32 cellular contexts compared by ENCODE assay signal in genomic region chr5:124240732-124241131, GRCh38.
DNase-seq lines count a peak whose midpoint lies in the region; ATAC-seq and TF ChIP-seq lines count a peak whose summit lies in the region.
"Had no signal": no experiment of that assay in that cellular context is flagged by ENCODE, and none has a peak within 500 bp of the region (broad histone marks: within the 10 kb centered on the region; RNA-seq: fewer than 3 reads in every experiment).

No MANE protein-coding gene starts in this region.

- WGBS in heart left ventricle, 4 donors, result 65 to 74% (median 71%) methylated on average over 1 of the region's 1 CpG

- H3K4me1 ChIP-seq in heart left ventricle (peaks cover 0 to 11% (median 4%) of the 10 kb centered on the region in 12 donors), DND-41 (ENCODE audit: insufficient read depth, low read length) (peaks cover 13% of the 10 kb centered on the region), neural progenitor cell (peaks cover 7% of the 10 kb centered on the region)
- H3K4me1 ChIP-seq: A549; BLaER1; BLaER1 treated with 17β-estradiol and CSF1 and Interleukin-3, amounts not matched to agents 10 nM and 100 nM; Caco-2 had no signal

- intact Hi-C loops in left cardiac atrium (cut with DNase I), result no loop called here
- intact Hi-C loops in heart left ventricle (cut with DNase I), result no loop called here

- no peak overlapping the region for H3K4me2 ChIP-seq in DND-41 (ENCODE audit: insufficient read depth, low read length)
- no peak overlapping the region for H3K4me2 ChIP-seq in neural progenitor cell
- H3K4me2 ChIP-seq: A549; BLaER1; BLaER1 treated with 17β-estradiol and CSF1 and Interleukin-3, amounts not matched to agents 10 nM and 100 nM had no signal

- H3K79me2 ChIP-seq in DND-41 (ENCODE audit: insufficient read depth, low read length) (no peaks in the 10 kb centered on the region), neural progenitor cell (ENCODE audit: low read depth) (no peaks in the 10 kb centered on the region)

- no peaks in the 10 kb centered on the region for H3K27me3 ChIP-seq in heart left ventricle
- H3K27me3 ChIP-seq in DND-41 (ENCODE audit: insufficient read depth, low read length, poor library complexity), result no peaks in the 10 kb centered on the region
- H3K27me3 ChIP-seq in neural progenitor cell, result no peaks in the 10 kb centered on the region
- H3K27me3 ChIP-seq: BE2C; BLaER1; BLaER1 treated with 17β-estradiol and CSF1 and Interleukin-3, amounts not matched to agents 10 nM and 100 nM had no signal

- no peak overlapping the region for H3K4me3 ChIP-seq in heart left ventricle
- no peak overlapping the region for H3K4me3 ChIP-seq in DND-41 (ENCODE audit: low read depth in 1 of 2, low read length in 2 of 2)
- H3K4me3 ChIP-seq in neural progenitor cell, result no peak overlapping the region
- H3K4me3 ChIP-seq: A549; BLaER1; BLaER1 treated with 17β-estradiol and CSF1 and Interleukin-3, amounts not matched to agents 10 nM and 100 nM had no signal

- H3K27me3 Mint-ChIP-seq in neural progenitor cell (ENCODE audit: insufficient read depth, low read depth), result no peaks in the 10 kb centered on the region
- H3K27me3 Mint-ChIP-seq: B cell; CD4-positive, alpha-beta memory T cell; CD4-positive, alpha-beta T cell; CD4-positive, CD25-positive, alpha-beta regulatory T cell had no signal

- H3K36me3 Mint-ChIP-seq in neural progenitor cell, result peaks cover 3% of the 10 kb centered on the region
- H3K36me3 Mint-ChIP-seq in stimulated activated effector memory CD8-positive, alpha-beta T cell treated with anti-CD3 and anti-CD28 coated beads, Interleukin-12 subunit alpha, Interleukin-12 subunit beta, amount 100 ng/mL, for 72 hours, result no peaks in the 10 kb centered on the region
- H3K36me3 Mint-ChIP-seq: CD14-positive monocyte; CD4-positive, CD25-positive, alpha-beta regulatory T cell; CD8-positive, alpha-beta T cell had no signal

- H3K27ac Mint-ChIP-seq in neural progenitor cell, result peak overlapping the region; percentile 3
- H3K27ac Mint-ChIP-seq in stimulated activated effector memory CD8-positive, alpha-beta T cell treated with anti-CD3 and anti-CD28 coated beads, Interleukin-12 subunit alpha, Interleukin-12 subunit beta, amount 100 ng/mL, for 72 hours, result no peak overlapping the region
- H3K27ac Mint-ChIP-seq: B cell; CD14-positive monocyte; CD4-positive, alpha-beta memory T cell; CD4-positive, alpha-beta T cell; CD4-positive, CD25-positive, alpha-beta regulatory T cell; CD8-positive, alpha-beta memory T cell; CD8-positive, alpha-beta T cell had no signal

- H2AFZ ChIP-seq in DND-41 (ENCODE audit: low read depth, low read length), result peak overlapping the region; percentile 25; the same call in 1 of the 2 replicates
- no peak overlapping the region for H2AFZ ChIP-seq in neural progenitor cell (replicated peaks)

- TF ChIP-seq POLR2A in heart left ventricle (IDR thresholded peaks at IDR 0.05), result no peak

- DNase-seq in left cardiac atrium (no peak), heart left ventricle (no peak), DND-41 (no peak), neural progenitor cell (ENCODE audit: low spot score) (no peak), NOMO-1 (lab: John Stamatoyannopoulos, UW; ENCODE audit: unreplicated experiment in 2 of 2) (no peak)
- no peak for DNase-seq in stimulated activated effector memory CD8-positive, alpha-beta T cell treated with anti-CD3 and anti-CD28 coated beads, Interleukin-12 subunit alpha, Interleukin-12 subunit beta, amount 100 ng/mL, for 72 hours (ENCODE audit: low spot score in 2 of 2)
- DNase-seq: 8988T; ACHN; AML-193; BE2C; C1 segment of cervical spinal cord; Caco-2; Calu3; CD4-positive, alpha-beta memory T cell; CD4-positive, alpha-beta T cell; CD4-positive, CD25-positive, alpha-beta regulatory T cell; CD8-positive, alpha-beta memory T cell; CD8-positive, alpha-beta T cell; COR-L47; DMS 273 treated with DMSO at 0.1 percent for 48 hours; DMS153; DMS53; DMS79; DMS79 treated with DMSO at 0.1 percent for 48 hours; EL had no signal

- no peak overlapping the region for H3K4me3 Mint-ChIP-seq in neural progenitor cell
- H3K4me3 Mint-ChIP-seq in stimulated activated effector memory CD8-positive, alpha-beta T cell treated with anti-CD3 and anti-CD28 coated beads, Interleukin-12 subunit alpha, Interleukin-12 subunit beta, amount 100 ng/mL, for 72 hours, result no peak overlapping the region
- H3K4me3 Mint-ChIP-seq: B cell; CD14-positive monocyte; CD4-positive, alpha-beta memory T cell; CD4-positive, alpha-beta T cell; CD4-positive, CD25-positive, alpha-beta regulatory T cell; CD8-positive, alpha-beta memory T cell; CD8-positive, alpha-beta T cell had no signal

- H3K4me1 Mint-ChIP-seq in neural progenitor cell, result peaks cover 29% of the 10 kb centered on the region
- no peaks in the 10 kb centered on the region for H3K4me1 Mint-ChIP-seq in stimulated activated effector memory CD8-positive, alpha-beta T cell treated with anti-CD3 and anti-CD28 coated beads, Interleukin-12 subunit alpha, Interleukin-12 subunit beta, amount 100 ng/mL, for 72 hours
- H3K4me1 Mint-ChIP-seq: B cell; CD14-positive monocyte; CD4-positive, alpha-beta memory T cell; CD4-positive, CD25-positive, alpha-beta regulatory T cell; CD8-positive, alpha-beta memory T cell had no signal

- H3K27ac ChIP-seq in heart left ventricle, result no peak overlapping the region
- no peak overlapping the region for H3K27ac ChIP-seq in DND-41 (ENCODE audit: low read length)
- H3K27ac ChIP-seq in neural progenitor cell, result no peak overlapping the region
- H3K27ac ChIP-seq: 22Rv1; A549; BLaER1; BLaER1 treated with 17β-estradiol and CSF1 and Interleukin-3, amounts not matched to agents 10 nM and 100 nM; C4-2B had no signal

- H3K9ac ChIP-seq in DND-41 (ENCODE audit: low read depth, low read length), result no peak overlapping the region
- H3K9ac ChIP-seq in neural progenitor cell, result no peak overlapping the region
- H3K9ac ChIP-seq: BLaER1; BLaER1 treated with 17β-estradiol and CSF1 and Interleukin-3, amounts not matched to agents 10 nM and 100 nM had no signal

- TF ChIP-seq CTCF in heart left ventricle (IDR thresholded peaks at IDR 0.05), result no peak
- TF ChIP-seq CTCF in DND-41 (IDR thresholded peaks at IDR 0.05; ENCODE audit: borderline replicate concordance, extremely low read depth, low read length, poor library complexity, severe bottlenecking), result no peak
- TF ChIP-seq CTCF in neural progenitor cell (IDR thresholded peaks at IDR 0.05), result no peak

- ATAC-seq in left cardiac atrium, result peak; percentile 58 to 88
- ATAC-seq in heart left ventricle, result no peak
- no peak for ATAC-seq in DND-41 (ENCODE audit: insufficient read depth, low read depth)
- ATAC-seq in stimulated activated effector memory CD8-positive, alpha-beta T cell treated with anti-CD3 and anti-CD28 coated beads, Interleukin-12 subunit alpha, Interleukin-12 subunit beta, amount 100 ng/mL, for 72 hours, result no peak
- ATAC-seq: A549; CD8-positive, alpha-beta T cell had no signal

- H3F3A ChIP-seq in neural progenitor cell (ENCODE audit: low read depth), result no peaks in the 10 kb centered on the region

- no peaks in the 10 kb centered on the region for H3K36me3 ChIP-seq in heart left ventricle
- H3K36me3 ChIP-seq in DND-41 (ENCODE audit: insufficient read depth, low read length), result no peaks in the 10 kb centered on the region
- H3K36me3 ChIP-seq in neural progenitor cell, result no peaks in the 10 kb centered on the region
- H3K36me3 ChIP-seq: BE2C; BLaER1; BLaER1 treated with 17β-estradiol and CSF1 and Interleukin-3, amounts not matched to agents 10 nM and 100 nM had no signal

- H3K9me3 ChIP-seq in heart left ventricle (peaks cover 0 to 31% (median 15%) of the 10 kb centered on the region in 12 donors), DND-41 (ENCODE audit: insufficient read depth, low read length, severe bottlenecking) (peaks cover 14% of the 10 kb centered on the region), neural progenitor cell (ENCODE audit: low read depth) (peaks cover 7% of the 10 kb centered on the region)
- H3K9me3 ChIP-seq: BE2C had no signal

- peaks cover 34% of the 10 kb centered on the region for H3K9me3 Mint-ChIP-seq in neural progenitor cell
- peaks cover 13% of the 10 kb centered on the region for H3K9me3 Mint-ChIP-seq in stimulated activated effector memory CD8-positive, alpha-beta T cell treated with anti-CD3 and anti-CD28 coated beads, Interleukin-12 subunit alpha, Interleukin-12 subunit beta, amount 100 ng/mL, for 72 hours

- H4K20me1 ChIP-seq in DND-41 (ENCODE audit: insufficient read depth, low read length) (no peaks in the 10 kb centered on the region), neural progenitor cell (ENCODE audit: low read depth) (no peaks in the 10 kb centered on the region)
- H4K20me1 ChIP-seq: BLaER1; BLaER1 treated with 17β-estradiol and CSF1 and Interleukin-3, amounts not matched to agents 10 nM and 100 nM had no signal

Comparison
In these comparisons a context has a peak if more than half of its experiments do, and no peak if none do; other contexts are left out.
1. ATAC-seq: peak in left cardiac atrium (2 of 2); none in heart left ventricle (0 of 4), DND-41 (single experiment) and stimulated activated effector memory CD8-positive, alpha-beta T cell treated with anti-CD3 and anti-CD28 coated beads, Interleukin-12 subunit alpha, Interleukin-12 subunit beta, amount 100 ng/mL, for 72 hours (single experiment).